In the genomic region with DNA sequence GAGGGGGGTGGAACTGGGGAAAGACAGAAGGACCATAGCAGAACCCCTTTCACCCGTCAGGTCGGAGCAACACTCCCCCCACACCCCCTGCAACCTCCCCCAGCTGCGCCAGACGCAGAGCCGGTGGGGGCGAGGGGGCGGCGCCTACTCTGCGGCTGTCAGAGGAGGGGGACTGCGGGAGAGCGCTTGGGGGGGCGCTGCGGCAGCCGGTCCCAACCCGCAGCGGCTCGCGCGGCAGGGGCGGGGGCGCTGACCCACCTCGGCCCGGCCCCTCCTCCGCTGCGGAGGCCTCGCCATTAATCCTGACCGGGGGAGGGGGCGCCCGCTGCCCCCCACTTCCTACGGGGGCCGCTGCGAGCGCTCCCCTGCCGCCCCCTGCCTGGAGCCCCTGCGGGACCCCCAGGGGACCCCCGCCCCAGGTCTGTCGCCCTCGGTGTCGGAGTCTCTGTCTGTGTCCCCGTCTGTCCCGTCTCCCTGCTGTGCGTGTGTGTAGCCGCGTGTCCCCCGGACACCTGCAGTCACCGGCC, we compare ENCODE assay signal across 8 cellular contexts. TPM values are rescaled to one million over a fixed set of nuclear protein-coding genes. Genes with fewer than 3 reads are reported as not detected.
DNase-seq lines count a peak whose midpoint lies in the region; ATAC-seq and TF ChIP-seq lines count a peak whose summit lies in the region.

No MANE protein-coding gene starts in this region.

- no peak for DNase-seq in AG04449 (ENCODE audit: low read depth, low spot score)
- no peak for DNase-seq in LNCaP clone FGC (ENCODE audit: low read depth)
- DNase-seq in chondrocyte (ENCODE audit: low spot score): no peak
- DNase-seq in naive thymus-derived CD8-positive, alpha-beta T cell: peak in 7 of 10 donors; percentile 36 to 73 (median 50)
- DNase-seq in NCI-H2081 (lab: John Stamatoyannopoulos, UW): no peak
- DNase-seq in ureter (ENCODE audit: low spot score): no peak
- no peak for DNase-seq in NCI-H2196 (lab: John Stamatoyannopoulos, UW; ENCODE audit: unreplicated experiment)
- DNase-seq in kidney tubule cell (ENCODE audit: low spot score): no peak

- H3K4me1 Mint-ChIP-seq in chondrocyte (ENCODE audit: low read depth): peaks cover 28% of the 10 kb centered on the region
- peaks cover 19 to 44% (median 37%) of the 10 kb centered on the region in 4 donors for H3K4me1 Mint-ChIP-seq in naive thymus-derived CD8-positive, alpha-beta T cell

- peaks cover 3% of the 10 kb centered on the region for H3K9me3 Mint-ChIP-seq in chondrocyte (ENCODE audit: low read depth)
- H3K9me3 Mint-ChIP-seq in naive thymus-derived CD8-positive, alpha-beta T cell: peaks cover 0 to 5% (median 0%) of the 10 kb centered on the region in 9 donors

- H3K4me3 Mint-ChIP-seq in chondrocyte (ENCODE audit: unreplicated experiment): peak overlapping the region; percentile 80
- H3K4me3 Mint-ChIP-seq in naive thymus-derived CD8-positive, alpha-beta T cell: peak overlapping the region; percentile 81 to 93 (median 88)

- TF ChIP-seq CTCF in AG04449 (IDR thresholded peaks at IDR 0.05; ENCODE audit: insufficient read depth, low read length, missing control alignments) (no peak), LNCaP clone FGC (IDR thresholded peaks at IDR 0.05; ENCODE audit: control insufficient read depth, extremely low read depth, insufficient read depth) (no peak), chondrocyte (IDR thresholded peaks at IDR 0.05) (no peak)

- peak; percentile 12 to 16 for ATAC-seq in naive thymus-derived CD8-positive, alpha-beta T cell

- peaks cover 1% of the 10 kb centered on the region for H3K36me3 Mint-ChIP-seq in chondrocyte (ENCODE audit: low read depth)
- H3K36me3 Mint-ChIP-seq in naive thymus-derived CD8-positive, alpha-beta T cell: peaks cover 0 to 4% (median 0%) of the 10 kb centered on the region in 3 donors

- CTCF ChIA-PET in AG04449 (lab: Yijun Ruan, JAX): no interaction called here

- peak overlapping the region; percentile 27 for H3K27ac Mint-ChIP-seq in chondrocyte (ENCODE audit: unreplicated experiment)
- H3K27ac Mint-ChIP-seq in naive thymus-derived CD8-positive, alpha-beta T cell: peak overlapping the region; percentile 76 to 93 (median 84)

- H3K4me3 ChIP-seq in AG04449 (ENCODE audit: low read depth, low read length) (peak overlapping the region; percentile 68), LNCaP clone FGC (ENCODE audit: low read depth, low read length) (peak overlapping the region; percentile 61)

- POLR2A ChIA-PET in AG04449 (lab: Yijun Ruan, JAX): no interaction called here
- POLR2A ChIA-PET in naive thymus-derived CD8-positive, alpha-beta T cell (lab: Charles Lee): interaction anchor here (2.0 kb wide), 1 partner anchor 20 kb away, joined by 14 read pairs; no protein-coding TSS in a partner anchor

- no peaks in the 10 kb centered on the region for H3K27me3 Mint-ChIP-seq in chondrocyte (ENCODE audit: low read depth)
- H3K27me3 Mint-ChIP-seq in naive thymus-derived CD8-positive, alpha-beta T cell: no peaks in the 10 kb centered on the region

RNA-seq across cellular contexts. Expression of a gene that starts 7.9 kb away (rescaled TPM):
- 81.5 to 85.5 TPM (median 83.4 TPM) in 3 replicates for total RNA-seq in chondrocyte
- 10 to 100 TPM; 30.2 to 34.8 TPM for total RNA-seq in naive thymus-derived CD8-positive, alpha-beta T cell
- 10 to 100 TPM in 2 of 3 donors, 1 to 10 TPM in 1; 5.8 to 15.8 (median 12.1) TPM for polyA plus RNA-seq in naive thymus-derived CD8-positive, alpha-beta T cell
- 141 TPM for total RNA-seq in ureter

Comparison
In these comparisons a context has a peak if more than half of its experiments do, and no peak if none do; other contexts are left out.
1. DNase-seq: peak in naive thymus-derived CD8-positive, alpha-beta T cell (7 of 10); none in AG04449 (single experiment), LNCaP clone FGC (single experiment), chondrocyte (single experiment), NCI-H2081 (0 of 2), ureter (single experiment), NCI-H2196 (single experiment) and kidney tubule cell (single experiment).